ENCODE assay signal across 27 cellular contexts in the genomic region with DNA sequence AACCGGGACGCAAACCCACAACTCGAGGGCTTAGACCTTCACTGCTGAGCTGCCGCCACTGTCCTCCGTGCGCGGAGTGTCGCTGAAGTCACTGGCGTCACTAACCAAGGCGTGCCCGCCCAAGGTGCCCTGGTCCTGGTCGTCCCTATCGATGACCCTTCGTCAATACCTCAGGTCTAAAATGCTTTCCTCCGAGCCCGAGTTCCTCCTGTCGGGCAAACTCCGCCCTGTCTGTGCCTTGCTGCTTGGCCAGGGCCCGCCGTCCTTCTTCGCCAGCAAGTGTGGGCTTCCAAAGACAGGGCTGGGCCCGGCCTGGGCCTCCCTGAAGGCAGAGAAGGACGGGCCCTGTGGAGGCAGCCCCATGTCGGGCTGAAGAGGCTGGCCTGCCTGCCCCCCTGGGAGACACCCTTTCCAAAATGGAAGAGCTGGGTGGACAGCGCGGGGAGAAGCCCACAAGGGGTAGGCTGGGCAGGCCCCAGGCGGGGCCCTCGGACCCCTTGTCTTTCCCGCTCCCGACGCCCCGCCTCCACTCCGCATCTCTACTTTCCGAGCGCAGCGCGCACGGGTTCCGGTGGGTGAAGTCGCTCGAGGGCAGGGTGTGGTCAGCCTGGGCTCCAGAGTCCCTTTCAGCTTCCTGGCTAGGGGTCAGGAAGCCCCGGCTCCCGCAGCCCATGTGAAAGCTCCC. TPM values are rescaled to one million over a fixed set of nuclear protein-coding genes. Genes with fewer than 3 reads are reported as not detected.
DNase-seq lines count a peak whose midpoint lies in the region; ATAC-seq, FAIRE-seq and TF ChIP-seq lines count a peak whose summit lies in the region.
"Had no signal": no experiment of that assay in that cellular context is flagged by ENCODE, and none has a peak within 500 bp of the region (broad histone marks: within the 10 kb centered on the region; RNA-seq: fewer than 3 reads in every experiment).

No MANE protein-coding gene starts in this region.

- no peak overlapping the region for H2AK5ac ChIP-seq in H9 (ENCODE audit: insufficient read length, low read length)

- H3K79me2 ChIP-seq in H9 (ENCODE audit: insufficient read depth, low read length) (no peaks in the 10 kb centered on the region), K562 (ENCODE audit: control insufficient read depth, insufficient read depth, low read length) (no peaks in the 10 kb centered on the region)

- CTCF ChIA-PET in K562 (lab: Yijun Ruan, JAX; ENCODE audit: low intra/inter-chr PET ratio), result no interaction called here

- H3K9ac ChIP-seq in H9 (ENCODE audit: extremely low read depth, insufficient read length, low read length), result no peak overlapping the region
- H3K9ac ChIP-seq in K562 (ENCODE audit: insufficient read depth in 1 of 2, low read depth in 2 of 2, low read length in 2 of 2), result no peak overlapping the region
- H3K9ac ChIP-seq in subcutaneous abdominal adipose tissue (ENCODE audit: low read length in 5 of 5), result no peak overlapping the region
- H3K9ac ChIP-seq: GM23248 had no signal

- no peak overlapping the region for H3K14ac ChIP-seq in H9 (ENCODE audit: insufficient read depth, low read length)

- no peak overlapping the region for H3K56ac ChIP-seq in H9 (ENCODE audit: insufficient read length, low read depth, low read length)

- no peak overlapping the region for H2BK5ac ChIP-seq in H9 (ENCODE audit: insufficient read length, low read length)

- H3K4me1 ChIP-seq in H9 (ENCODE audit: insufficient read depth, low read length) (no peaks in the 10 kb centered on the region), K562 (replicated peaks in 1 of 2; ENCODE audit: control insufficient read depth in 2 of 2, insufficient read depth in 2 of 2, low read length in 2 of 2) (no peaks in the 10 kb centered on the region; a peak in 1 of 5 replicates), subcutaneous abdominal adipose tissue (ENCODE audit: control insufficient read depth in 5 of 5, insufficient read depth in 5 of 5, low read length in 5 of 5) (peaks cover 0 to 36% (median 17%) of the 10 kb centered on the region in 5 donors)
- H3K4me1 ChIP-seq: SJCRH30 had no signal

- H3K9me3 ChIP-seq in H9 (ENCODE audit: control insufficient read depth, low read depth, low read length) (no peaks in the 10 kb centered on the region), K562 (replicated peaks; ENCODE audit: control insufficient read depth, insufficient read depth, low read depth, low read length) (no peaks in the 10 kb centered on the region), subcutaneous abdominal adipose tissue (ENCODE audit: control insufficient read depth in 5 of 5, low read length in 5 of 5) (peaks cover 0 to 4% (median 4%) of the 10 kb centered on the region in 5 donors)
- H3K9me3 ChIP-seq: SJCRH30 had no signal

- H3K27me3 ChIP-seq in H9 (ENCODE audit: insufficient read depth, low read length), result no peaks in the 10 kb centered on the region
- H3K27me3 ChIP-seq in K562 (ENCODE audit: control insufficient read depth in 2 of 2, insufficient read depth in 2 of 2, low read length in 2 of 2), result no peaks in the 10 kb centered on the region
- no peaks in the 10 kb centered on the region for H3K27me3 ChIP-seq in subcutaneous abdominal adipose tissue (ENCODE audit: control insufficient read depth in 5 of 5, insufficient read depth in 4 of 5, low read length in 5 of 5)
- H3K27me3 ChIP-seq: brain microvascular endothelial cell, SJCRH30, tibial artery had no signal

- ATAC-seq in K562 (no peak), HG03521 (IDR thresholded peaks at IDR 0.05; ENCODE audit: unreplicated experiment) (no peak)
- ATAC-seq: CD8-positive, alpha-beta T cell; Panc1 had no signal

- H3K9me1 ChIP-seq in K562 (ENCODE audit: control insufficient read depth, insufficient read depth, low read length), result no peaks in the 10 kb centered on the region

- no peak for TF ChIP-seq RAD21 in K562 (CRISPR knock-in tag; conservative IDR thresholded peaks at IDR 0.05 in 1 of 2, IDR thresholded peaks at IDR 0.05 in 1 of 2)

- no peak overlapping the region for H2BK20ac ChIP-seq in H9 (ENCODE audit: low read depth, low read length, poor library complexity, severe bottlenecking)

- no peak overlapping the region for H3K4ac ChIP-seq in H9 (ENCODE audit: low read depth, low read length)

- no peak overlapping the region for H2BK12ac ChIP-seq in H9 (ENCODE audit: insufficient read length, low read depth, low read length)

- no peaks in the 10 kb centered on the region for H3K23me2 ChIP-seq in H9 (ENCODE audit: insufficient read length, low read depth, low read length, poor library complexity, severe bottlenecking)

- H3K4me2 ChIP-seq in H9 (ENCODE audit: insufficient read depth, insufficient read length, low read length) (no peak overlapping the region), K562 (ENCODE audit: insufficient read depth, low read length) (no peak overlapping the region)

- intact Hi-C loops in K562 (cut with micrococcal nuclease), result no loop called here

- no peak overlapping the region for H3K4me3 Mint-ChIP-seq in H9
- H3K4me3 Mint-ChIP-seq: CD8-positive, alpha-beta T cell had no signal

- no CpG with 5 or more reads among the region's 43 CpGs for WGBS in H9 (ENCODE audit: extremely low coverage, insufficient read length, low lambda C conversion rate)
- 98% methylated on average over 22 of the region's 43 CpGs for WGBS in K562 (ENCODE audit: insufficient coverage, low coverage, missing lambda C conversion rate)

- peak overlapping the region in 2 of 3 experiments; percentile 48 to 89; a peak in 3 of 7 replicates for H3K27ac Mint-ChIP-seq in H9
- H3K27ac Mint-ChIP-seq: CD8-positive, alpha-beta T cell had no signal

- peaks cover 0 to 4% of the 10 kb centered on the region in 2 experiments; a peak in 1 of 4 replicates for H3K4me1 Mint-ChIP-seq in H9

- H3K27me3 Mint-ChIP-seq in H9 (ENCODE audit: low read depth), result no peaks in the 10 kb centered on the region; the same call in 1 of the 2 replicates
- H3K27me3 Mint-ChIP-seq: T-cell had no signal

- no peak overlapping the region for H2BK15ac ChIP-seq in H9 (ENCODE audit: low read depth, low read length)

- POLR2A ChIA-PET in K562 (lab: Yijun Ruan, JAX), result no interaction called here

- H4K8ac ChIP-seq in H9 (replicated peaks; ENCODE audit: insufficient read length, low read depth, low read length), result no peak overlapping the region

- TF ChIP-seq POLR2A in K562 (conservative IDR thresholded peaks at IDR 0.05), result no peak

- H2AFZ ChIP-seq in H9 (ENCODE audit: low read length), result no peak overlapping the region
- no peak overlapping the region for H2AFZ ChIP-seq in K562 (ENCODE audit: low read depth, low read length)
- H2AFZ ChIP-seq: GM23248 had no signal

- H3K36me3 Mint-ChIP-seq in H9 (ENCODE audit: insufficient read depth in 1 of 3, low read depth in 3 of 3), result peaks cover 14 to 35% (median 24%) of the 10 kb centered on the region in 3 experiments

- in situ Hi-C loops in K562 (cut with MboI), result no loop called here

- DNase-seq in H9 (no peak), K562 (ENCODE audit: extremely low read depth in 1 of 4, low spot score in 3 of 4) (no peak), left kidney (ENCODE audit: low read depth, low spot score) (peak; percentile 36), DMS153 treated with DMSO at 0.1 percent for 48 hours (lab: John Stamatoyannopoulos, UW; ENCODE audit: unreplicated experiment) (no peak), NCI-H1417 treated with DMSO at 0.1 percent for 48 hours (lab: John Stamatoyannopoulos, UW) (no peak)
- DNase-seq: activated gamma-delta T cell treated with Interleukin-2 at 50 U/mL for 16 hours; activated T-cell treated with anti-CD3 and anti-CD28 coated beads, Interleukin-2, amount 50 U/mL, for 1 hour; brain microvascular endothelial cell; CD8-positive, alpha-beta T cell; DMS53; GF-D8; GM23248; Karpas-422; kidney glomerular epithelial cell; mesenchymal stem cell; NCI-H1694; NCI-H526; SJCRH30; stimulated activated CD4-positive, alpha-beta T cell treated with anti-CD3 and anti-CD28 coated beads, Interleukin-4, amount 100 ng/mL, for 1 hour; T-cell; tibial artery had no signal

- H3K27ac ChIP-seq in H9 (ENCODE audit: insufficient read length, low read depth, low read length) (no peak overlapping the region), K562 (ENCODE audit: extremely low read depth, low read depth, low read length) (no peak overlapping the region), subcutaneous abdominal adipose tissue (ENCODE audit: low read depth, low read length) (no peak overlapping the region)
- H3K27ac ChIP-seq: brain microvascular endothelial cell, GM23248, SJCRH30, tibial artery had no signal

- BruUV-seq in K562 (replicated peaks; lab: Mats Ljungman, UMichigan), result no TSS peak

- peaks cover 14 to 15% of the 10 kb centered on the region in 2 experiments for H3K9me3 Mint-ChIP-seq in H9

- no peak overlapping the region for H3K4me3 ChIP-seq in K562
- H3K4me3 ChIP-seq in subcutaneous abdominal adipose tissue (ENCODE audit: low read depth in 1 of 5, low read length in 5 of 5), result peak overlapping the region in 3 of 5 donors; percentile 17 to 66 (median 59)
- H3K4me3 ChIP-seq: GM23248, SJCRH30 had no signal

- no peak overlapping the region for H4K5ac ChIP-seq in H9 (ENCODE audit: insufficient read length, low read depth, low read length)

- H4K91ac ChIP-seq in H9 (ENCODE audit: insufficient read length, low read depth, low read length), result no peak overlapping the region

- no peak for FAIRE-seq in K562 (lab: Jason Lieb, UNC)
- FAIRE-seq: colon, GM18507, TTC549 had no signal

- no peaks in the 10 kb centered on the region for H3K36me3 ChIP-seq in K562 (ENCODE audit: control insufficient read depth, insufficient read depth, low read length)
- H3K36me3 ChIP-seq in subcutaneous abdominal adipose tissue (ENCODE audit: control insufficient read depth in 5 of 5, insufficient read depth in 5 of 5, low read length in 5 of 5), result peaks cover 5 to 30% (median 11%) of the 10 kb centered on the region in 5 donors
- H3K36me3 ChIP-seq: brain microvascular endothelial cell had no signal

- H4K20me1 ChIP-seq in H9 (ENCODE audit: control insufficient read depth, insufficient read depth, insufficient read length) (no peaks in the 10 kb centered on the region), K562 (replicated peaks; ENCODE audit: control insufficient read depth, insufficient read depth, low read length) (no peaks in the 10 kb centered on the region)

- TF ChIP-seq EP300 in K562 (IDR thresholded peaks at IDR 0.05; ENCODE audit: low read length), result no peak

- H3K18ac ChIP-seq in H9 (ENCODE audit: insufficient read length, low read depth, low read length), result no peak overlapping the region

- H2BK120ac ChIP-seq in H9 (ENCODE audit: low read depth, low read length, poor library complexity, severe bottlenecking), result no peak overlapping the region

- no peak overlapping the region for H3K23ac ChIP-seq in H9 (ENCODE audit: insufficient read length, low read depth, low read length)

- no peak overlapping the region for H3T11ph ChIP-seq in H9 (ENCODE audit: low read length)

- TF ChIP-seq CTCF in H9 (conservative IDR thresholded peaks at IDR 0.05), result no peak
- no peak for TF ChIP-seq CTCF in K562 (IDR thresholded peaks at IDR 0.05 in 2 of 3, conservative IDR thresholded peaks at IDR 0.05 in 1 of 3; ENCODE audit: insufficient read depth in 2 of 3, low read depth in 1 of 3, low read length in 3 of 3)

- H3K79me1 ChIP-seq in H9 (ENCODE audit: insufficient read depth, low read depth, low read length, poor library complexity, severe bottlenecking), result no peaks in the 10 kb centered on the region

RNA-seq across cellular contexts. Expression of a gene that starts 13.4 kb away (rescaled TPM):
- total RNA-seq in H9 (2021) (19.6 and 20.5 TPM in 2 replicates), K562 (2014; rRNA removed) (10.5 and 12.4 TPM in 2 replicates), K562 (2014; rRNA removed; fragmentation: Illumina TruSeq; extraction: Trizol) (22.0 TPM in 2 replicates), K562 (2015; rRNA removed; fragmentation: Illumina TruSeq; extraction: Trizol) (18.2 and 19.0 TPM in 2 replicates), K562 (2021) (17.9 and 20.9 TPM in 2 replicates)
- 4.8 and 26.2 TPM in 2 replicates for total RNA-seq in K562 (2011; cell fraction: chromatin; rRNA removed; ENCODE audit: low replicate concordance)
- 3.2 and 3.8 TPM in 2 replicates for total RNA-seq in K562 (2011; cell fraction: nucleolus; rRNA removed)
- total RNA-seq in K562 (2011; cell fraction: nucleoplasm; rRNA removed), result 6.3 and 10.3 TPM in 2 replicates
- polyA plus RNA-seq in K562 (2011; rRNA removed) (13.2 and 23.8 TPM in 2 replicates), K562 (2014; fragmentation: Illumina TruSeq; extraction: Trizol) (16.9 and 21.2 TPM in 2 replicates), K562 (2014; fragmentation: Nextera tagmentation; extraction: Ambion mirVana) (1 to 10 TPM; 5.0 to 6.5 TPM), K562 (2014; rRNA removed) (9.3 and 13.2 TPM in 2 replicates)
- 3.3 and 6.5 TPM in 2 replicates for polyA plus RNA-seq in K562 (2011; cell fraction: cytosol; rRNA removed)
- polyA plus RNA-seq in K562 (2011; cell fraction: nucleus; rRNA removed), result 4.7 and 10.2 TPM in 2 replicates
- 13.2 and 20.1 TPM in 2 replicates for polyA plus RNA-seq in K562 (2012)
- 16.9 and 18.8 TPM in 2 replicates for polyA minus RNA-seq in K562 (2011; rRNA and poly(A)+ RNA removed)
- polyA minus RNA-seq in K562 (2011; cell fraction: cytosol; rRNA and poly(A)+ RNA removed), result 7.5 and 8.3 TPM in 2 replicates
- polyA minus RNA-seq in K562 (2011; cell fraction: nucleus; rRNA and poly(A)+ RNA removed), result 7.5 and 12.7 TPM in 2 replicates
